Comparison of ENCODE assay signal across 8 cellular contexts in the genomic region with DNA sequence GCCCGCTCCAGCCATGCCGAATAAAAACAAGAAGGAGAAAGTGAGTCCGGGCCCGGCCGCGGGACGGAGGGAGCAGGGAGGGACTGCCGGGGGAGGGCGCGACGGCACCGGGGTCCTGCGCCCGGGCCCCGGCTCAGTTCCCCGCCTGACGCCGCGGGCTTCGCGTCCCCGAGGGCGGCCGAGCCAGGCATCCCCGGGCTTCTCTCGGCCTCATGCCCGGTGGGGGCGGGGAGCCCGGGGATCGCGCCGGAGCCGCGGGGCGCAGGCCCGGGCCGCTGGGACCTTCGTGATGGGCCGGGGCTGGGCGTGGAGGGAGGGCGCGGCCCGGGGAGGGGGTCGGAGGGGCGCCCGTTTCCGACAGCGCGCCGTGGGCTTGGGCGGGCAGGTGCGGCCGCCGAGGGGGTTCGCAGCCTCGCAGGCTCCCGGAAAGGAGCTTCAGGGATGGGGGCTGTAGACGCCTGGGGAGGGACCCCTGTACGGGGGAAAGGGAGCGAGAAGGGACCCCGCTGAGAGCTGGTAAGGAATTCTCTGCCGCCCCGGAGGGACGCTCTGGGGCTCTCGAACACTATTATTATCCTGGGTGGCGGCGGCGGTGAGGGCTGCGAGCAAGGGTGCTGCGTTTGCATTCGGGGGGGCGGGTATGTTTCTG. TPM values are rescaled to one million over a fixed set of nuclear protein-coding genes. Genes with fewer than 3 reads are reported as not detected.
A peak's percentile ranks its signal among the peaks of the same experiment; 100 is the strongest.
DNase-seq lines count a peak whose midpoint lies in the region; ATAC-seq lines count a peak whose summit lies in the region.

No MANE protein-coding gene starts in this region.

- WGBS in ectodermal cell, 2 experiments: 0 to 1% methylated on average over 72 of the region's 72 CpGs

- H3K9ac ChIP-seq in BLaER1: peak overlapping the region; percentile 96
- peak overlapping the region; percentile 60 for H3K9ac ChIP-seq in stomach smooth muscle (ENCODE audit: low read length in 2 of 2)

- H3K4me2 ChIP-seq in BLaER1: peak overlapping the region; percentile 80

- H3K9me3 ChIP-seq in BLaER1: no peaks in the 10 kb centered on the region
- no peaks in the 10 kb centered on the region for H3K9me3 ChIP-seq in ectodermal cell (ENCODE audit: control insufficient read depth, low read length)
- H3K9me3 ChIP-seq in stomach smooth muscle (ENCODE audit: control insufficient read depth in 2 of 2, low read length in 2 of 2): no peaks in the 10 kb centered on the region

- H3K4me1 ChIP-seq in BLaER1 (peaks cover 58% of the 10 kb centered on the region), ectodermal cell (ENCODE audit: control insufficient read depth, insufficient read depth, low read length) (peaks cover 3% of the 10 kb centered on the region), stomach smooth muscle (ENCODE audit: control insufficient read depth, insufficient read depth, low read length) (peaks cover 13% of the 10 kb centered on the region)

- H3K4me3 ChIP-seq in BLaER1: peak overlapping the region; percentile 97
- peak overlapping the region; percentile 75 for H3K4me3 ChIP-seq in ectodermal cell (ENCODE audit: insufficient read depth, low read depth, low read length)
- H3K4me3 ChIP-seq in stomach smooth muscle (ENCODE audit: low read length in 2 of 2): peak overlapping the region; percentile 64 to 75

- peaks cover 53% of the 10 kb centered on the region for H4K20me1 ChIP-seq in BLaER1

- peak; percentile 48 for DNase-seq in activated CD4-positive, alpha-beta T cell treated with anti-CD3 and anti-CD28 coated beads for 48 hours
- DNase-seq in midbrain (lab: John Stamatoyannopoulos, UW): peak; percentile 53
- no peak for DNase-seq in NOMO-1 (lab: John Stamatoyannopoulos, UW; ENCODE audit: unreplicated experiment in 2 of 2)

- no peaks in the 10 kb centered on the region for H3K27me3 ChIP-seq in BLaER1
- H3K27me3 ChIP-seq in ectodermal cell (ENCODE audit: control insufficient read depth, insufficient read depth, low read length, poor library complexity, severe bottlenecking): peaks cover 24% of the 10 kb centered on the region
- H3K27me3 ChIP-seq in stomach smooth muscle (ENCODE audit: control insufficient read depth in 1 of 2, insufficient read depth in 2 of 2, low read length in 2 of 2): no peaks in the 10 kb centered on the region

- ATAC-seq in GM19372 (IDR thresholded peaks at IDR 0.05; ENCODE audit: low read depth, unreplicated experiment): peak; percentile 13
- peak; percentile 1 for ATAC-seq in HG03469 (IDR thresholded peaks at IDR 0.05; ENCODE audit: unreplicated experiment)

- H3K27ac ChIP-seq in BLaER1: peak overlapping the region; percentile 94
- H3K27ac ChIP-seq in ectodermal cell (ENCODE audit: insufficient read depth, low read depth, low read length, poor library complexity, severe bottlenecking): no peak overlapping the region
- peak overlapping the region; percentile 31 for H3K27ac ChIP-seq in stomach smooth muscle (ENCODE audit: low read length)

- H3K36me3 ChIP-seq in BLaER1 (peaks cover 39% of the 10 kb centered on the region), ectodermal cell (ENCODE audit: control insufficient read depth, insufficient read depth, low read length) (no peaks in the 10 kb centered on the region), stomach smooth muscle (ENCODE audit: control insufficient read depth in 2 of 2, insufficient read depth in 2 of 2, low read length in 2 of 2) (peaks cover 0 to 7% of the 10 kb centered on the region in 2 donors)

RNA-seq across cellular contexts. Expression of a gene that starts 0.5 kb away (rescaled TPM):
- polyA plus RNA-seq in ectodermal cell (2013, experiment 1 of 4): 141 TPM
- 135 TPM for polyA plus RNA-seq in ectodermal cell (2013, experiment 2 of 4)
- 130 TPM for polyA plus RNA-seq in ectodermal cell (2013, experiment 3 of 4)
- 146 TPM for polyA plus RNA-seq in ectodermal cell (2013, experiment 4 of 4)

Comparison
In these comparisons a context has a peak if more than half of its experiments do, and no peak if none do; other contexts are left out.
1. DNase-seq: peak in activated CD4-positive, alpha-beta T cell treated with anti-CD3 and anti-CD28 coated beads for 48 hours (single experiment) and midbrain (single experiment); none in NOMO-1 (0 of 2).
2. Peak in every context shown above with its lines, with median percentiles within 50 percentile points of each other: H3K4me3 ChIP-seq.